ENCODE assay signal across 11 cellular contexts in the genomic region with DNA sequence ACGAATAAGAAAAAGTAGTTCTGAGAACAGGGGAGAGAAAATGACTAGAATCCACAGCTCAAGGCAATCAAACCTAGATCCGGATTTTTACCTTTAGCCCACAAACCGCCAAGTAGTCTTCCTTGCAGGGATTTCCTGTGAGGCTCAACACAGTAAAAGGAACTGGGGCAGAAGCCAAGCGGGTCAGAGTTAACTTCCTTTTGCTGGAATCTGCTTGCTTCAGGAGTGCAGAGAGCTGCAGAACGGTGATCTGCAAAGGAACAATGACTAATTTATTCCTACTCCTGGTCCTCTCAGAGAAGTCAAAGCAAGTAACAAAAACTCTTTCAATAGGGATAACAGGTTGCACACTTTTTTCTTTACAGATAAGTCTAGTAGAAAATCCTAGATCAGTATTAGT. TPM values are rescaled to one million over a fixed set of nuclear protein-coding genes. Genes with fewer than 3 reads are reported as not detected.
DNase-seq lines count a peak whose midpoint lies in the region; ATAC-seq and TF ChIP-seq lines count a peak whose summit lies in the region.
"Had no signal": no experiment of that assay in that cellular context is flagged by ENCODE, and none has a peak within 500 bp of the region (broad histone marks: within the 10 kb centered on the region; RNA-seq: fewer than 3 reads in every experiment).

No MANE protein-coding gene starts in this region.

- no peaks in the 10 kb centered on the region for H3K27me3 ChIP-seq in uterus

- peak overlapping the region; percentile 26 to 43 for H3K27ac ChIP-seq in uterus

- no peaks in the 10 kb centered on the region for H3K4me1 ChIP-seq in uterus

- no peak for TF ChIP-seq POLR2A in uterus (IDR thresholded peaks at IDR 0.05)

- peaks cover 18% of the 10 kb centered on the region for H3K36me3 Mint-ChIP-seq in activated naive CD8-positive, alpha-beta T cell
- peaks cover 84% of the 10 kb centered on the region for H3K36me3 Mint-ChIP-seq in activated naive CD8-positive, alpha-beta T cell treated with anti-CD3 and anti-CD28 coated beads, Interleukin-2, amount 50 U/mL, for 24 hours (ENCODE audit: low read depth)

- H3K27ac Mint-ChIP-seq in activated naive CD8-positive, alpha-beta T cell = peak overlapping the region; percentile 28
- H3K27ac Mint-ChIP-seq in activated naive CD8-positive, alpha-beta T cell treated with anti-CD3 and anti-CD28 coated beads, Interleukin-2, amount 50 U/mL, for 24 hours = no peak overlapping the region

- no peaks in the 10 kb centered on the region for H3K9me3 Mint-ChIP-seq in activated naive CD8-positive, alpha-beta T cell (ENCODE audit: low read depth)
- H3K9me3 Mint-ChIP-seq in activated naive CD8-positive, alpha-beta T cell treated with anti-CD3 and anti-CD28 coated beads, Interleukin-2, amount 50 U/mL, for 24 hours = no peaks in the 10 kb centered on the region

- H3K4me3 Mint-ChIP-seq in activated naive CD8-positive, alpha-beta T cell = no peak overlapping the region
- H3K4me3 Mint-ChIP-seq in activated naive CD8-positive, alpha-beta T cell treated with anti-CD3 and anti-CD28 coated beads, Interleukin-2, amount 50 U/mL, for 24 hours = no peak overlapping the region

- intact Hi-C loops in uterus (cut with DNase I; ENCODE audit: low total_unique reads) = no loop called here

- H3K4me1 Mint-ChIP-seq in activated naive CD8-positive, alpha-beta T cell (ENCODE audit: low read depth) = peaks cover 6% of the 10 kb centered on the region
- H3K4me1 Mint-ChIP-seq in activated naive CD8-positive, alpha-beta T cell treated with anti-CD3 and anti-CD28 coated beads, Interleukin-2, amount 50 U/mL, for 24 hours = no peaks in the 10 kb centered on the region

- no peaks in the 10 kb centered on the region for H3K27me3 Mint-ChIP-seq in activated naive CD8-positive, alpha-beta T cell
- no peaks in the 10 kb centered on the region for H3K27me3 Mint-ChIP-seq in activated naive CD8-positive, alpha-beta T cell treated with anti-CD3 and anti-CD28 coated beads, Interleukin-2, amount 50 U/mL, for 24 hours

- no peak for ATAC-seq in activated naive CD8-positive, alpha-beta T cell treated with anti-CD3 and anti-CD28 coated beads, Interleukin-2, amount 50 U/mL, for 24 hours
- no peak for ATAC-seq in GM19328 (IDR thresholded peaks at IDR 0.05; ENCODE audit: unreplicated experiment)

- H3K36me3 ChIP-seq in uterus = no peaks in the 10 kb centered on the region

- TF ChIP-seq CTCF in astrocyte of the spinal cord (IDR thresholded peaks at IDR 0.05; ENCODE audit: low read depth, low read length) = no peak
- no peak for TF ChIP-seq CTCF in uterus (IDR thresholded peaks at IDR 0.05)

- in situ Hi-C loops in astrocyte of the spinal cord (cut with HindIII; ENCODE audit: low sequenced_read_pairs) = no loop called here

- H3K4me3 ChIP-seq in astrocyte of the spinal cord (ENCODE audit: low read depth, low read length) (no peak overlapping the region), uterus (no peak overlapping the region)

- no peak for DNase-seq in activated naive CD8-positive, alpha-beta T cell treated with anti-CD3 and anti-CD28 coated beads, Interleukin-2, amount 50 U/mL, for 24 hours
- peak; percentile 27 for DNase-seq in astrocyte of the spinal cord (ENCODE audit: low read depth, low spot score)
- DNase-seq in kidney tubule cell (ENCODE audit: low spot score) = peak; percentile 76
- peak in 1 of 2 donors; percentile 70 for DNase-seq in uterus
- no peak for DNase-seq in activated CD4-positive, alpha-beta T cell treated with anti-CD3 and anti-CD28 coated beads for 4 hours
- DNase-seq in NCI-H748 treated with DMSO at 0.1 percent for 48 hours (lab: John Stamatoyannopoulos, UW) = no peak
- DNase-seq: activated T-cell treated with anti-CD3 and anti-CD28 coated beads, Interleukin-2, amount 50 U/mL, for 1 hour; effector memory CD4-positive, alpha-beta T cell; SW 1271 had no signal

- H3K9me3 ChIP-seq in uterus = no peaks in the 10 kb centered on the region

RNA-seq across cellular contexts. Expression of gene UBR4, which starts 53.4 kb away (rescaled TPM):
- 100 to 1,000 TPM in 3 of 4 donors, 10 to 100 TPM in 1; 50.0 to 161 (median 105) TPM for total RNA-seq in uterus

Comparison
In these comparisons a context has a peak if more than half of its experiments do, and no peak if none do; other contexts are left out.
1. DNase-seq: peak in astrocyte of the spinal cord (single experiment) and kidney tubule cell (single experiment); none in activated naive CD8-positive, alpha-beta T cell treated with anti-CD3 and anti-CD28 coated beads, Interleukin-2, amount 50 U/mL, for 24 hours (single experiment), activated CD4-positive, alpha-beta T cell treated with anti-CD3 and anti-CD28 coated beads for 4 hours (0 of 2) and NCI-H748 treated with DMSO at 0.1 percent for 48 hours (single experiment).